Comparison of ENCODE assay signal across 24 cellular contexts in the genomic region with DNA sequence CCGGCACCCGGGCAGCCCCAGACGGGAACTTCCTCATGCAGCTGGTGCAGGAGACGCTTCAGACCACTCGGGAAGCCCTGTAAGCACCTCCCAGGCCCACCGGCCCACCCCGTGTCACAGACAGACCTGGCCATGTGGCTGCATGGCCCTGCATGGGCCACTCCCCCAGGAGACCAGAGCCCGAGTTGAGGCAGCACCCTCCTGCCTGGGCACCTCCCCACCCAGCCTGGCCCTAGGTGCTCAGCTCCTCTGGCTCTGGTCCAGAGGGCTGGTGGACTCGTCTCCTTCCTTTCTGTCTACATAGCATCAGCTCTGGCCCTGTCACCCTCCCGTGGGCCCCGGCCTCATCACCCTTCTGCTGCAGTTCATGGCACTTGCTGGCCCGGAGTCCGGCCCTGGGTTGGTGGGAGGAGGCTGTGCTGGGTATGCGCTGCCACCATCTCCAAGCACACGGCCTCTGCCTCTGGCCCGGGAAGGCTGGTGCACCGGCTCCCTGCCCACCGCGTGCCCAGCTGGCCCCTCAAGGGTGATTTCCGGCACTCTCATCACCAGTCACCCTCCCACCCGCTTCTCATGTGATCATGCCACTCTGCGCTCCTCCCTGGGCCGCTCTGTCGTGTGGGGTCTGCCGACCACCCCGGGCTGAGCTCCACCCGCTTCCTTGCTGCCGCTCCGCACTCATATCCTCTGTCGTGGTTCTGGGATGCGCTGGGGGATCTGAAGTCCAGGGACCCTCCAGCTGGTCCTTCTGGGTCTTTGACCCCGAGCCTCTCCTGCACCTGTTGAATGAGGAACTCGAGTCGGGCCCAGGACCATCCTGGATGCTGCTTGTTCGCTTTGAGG. TPM values are rescaled to one million over a fixed set of nuclear protein-coding genes. Genes with fewer than 3 reads are reported as not detected.
A peak's percentile ranks its signal among the peaks of the same experiment; 100 is the strongest.
DNase-seq lines count a peak whose midpoint lies in the region; ATAC-seq and TF ChIP-seq lines count a peak whose summit lies in the region.
"Had no signal": no experiment of that assay in that cellular context is flagged by ENCODE, and none has a peak within 500 bp of the region (broad histone marks: within the 10 kb centered on the region; RNA-seq: fewer than 3 reads in every experiment).

No MANE protein-coding gene starts in this region.

- no peak overlapping the region for H3K4me3 Mint-ChIP-seq in activated naive CD4-positive, alpha-beta T cell treated with anti-CD3 and anti-CD28 coated beads for 36 hours
- H3K4me3 Mint-ChIP-seq: activated T-helper 17 cell treated with anti-CD3 and anti-CD28 coated beads, Interleukin-2, amount 50 U/mL, for 72 hours; endodermal cell; T-helper 17 cell had no signal

- H3K36me3 Mint-ChIP-seq in activated naive CD4-positive, alpha-beta T cell treated with anti-CD3 and anti-CD28 coated beads for 36 hours (ENCODE audit: low read depth), result no peaks in the 10 kb centered on the region

- H3K27ac ChIP-seq in VCaP, result peak overlapping the region; percentile 86
- peak overlapping the region; percentile 52 for H3K27ac ChIP-seq in layer of hippocampus (ENCODE audit: low read depth, low read length)
- peak overlapping the region; percentile 67 for H3K27ac ChIP-seq in substantia nigra (ENCODE audit: low read depth, low read length, poor library complexity, severe bottlenecking)
- no peak overlapping the region for H3K27ac ChIP-seq in A673 (ENCODE audit: low read depth, low read length, poor library complexity, severe bottlenecking)
- H3K27ac ChIP-seq: body of pancreas, colonic mucosa, esophagus squamous epithelium had no signal

- H3K9me3 Mint-ChIP-seq in activated naive CD4-positive, alpha-beta T cell treated with anti-CD3 and anti-CD28 coated beads for 36 hours, result peaks cover 3% of the 10 kb centered on the region
- H3K9me3 Mint-ChIP-seq: activated T-helper 17 cell treated with anti-CD3 and anti-CD28 coated beads, Interleukin-2, amount 50 U/mL, for 72 hours; endodermal cell had no signal

- peaks cover 2% of the 10 kb centered on the region for H3K4me1 Mint-ChIP-seq in activated naive CD4-positive, alpha-beta T cell treated with anti-CD3 and anti-CD28 coated beads for 36 hours (ENCODE audit: low read depth)
- H3K4me1 Mint-ChIP-seq: activated T-helper 17 cell treated with anti-CD3 and anti-CD28 coated beads, Interleukin-2, amount 50 U/mL, for 72 hours had no signal

- TF ChIP-seq CTCF in VCaP (conservative IDR thresholded peaks at IDR 0.05) (no peak), A673 (conservative IDR thresholded peaks at IDR 0.05; ENCODE audit: low read depth, low read length) (no peak)

- peaks cover 8% of the 10 kb centered on the region for H3K27me3 Mint-ChIP-seq in activated naive CD4-positive, alpha-beta T cell treated with anti-CD3 and anti-CD28 coated beads for 36 hours (ENCODE audit: low read depth)

- H3K27ac Mint-ChIP-seq in activated naive CD4-positive, alpha-beta T cell treated with anti-CD3 and anti-CD28 coated beads for 36 hours, result no peak overlapping the region
- H3K27ac Mint-ChIP-seq: activated T-helper 17 cell treated with anti-CD3 and anti-CD28 coated beads, Interleukin-2, amount 50 U/mL, for 72 hours; endodermal cell; T-helper 17 cell had no signal

- no peak for ATAC-seq in GM21619 (IDR thresholded peaks at IDR 0.05; ENCODE audit: unreplicated experiment)
- no peak for ATAC-seq in GM18870 (IDR thresholded peaks at IDR 0.05; ENCODE audit: unreplicated experiment)
- ATAC-seq: activated T-helper 17 cell treated with anti-CD3 and anti-CD28 coated beads, Interleukin-2, amount 50 U/mL, for 72 hours; body of pancreas; GM12878; T-helper 17 cell had no signal

- H3K27me3 ChIP-seq in layer of hippocampus (ENCODE audit: control insufficient read depth, insufficient read depth, low read length) (no peaks in the 10 kb centered on the region), A673 (replicated peaks; ENCODE audit: insufficient read depth, low read depth, low read length, poor library complexity) (no peaks in the 10 kb centered on the region)
- H3K27me3 ChIP-seq: body of pancreas, colonic mucosa had no signal

- no peak overlapping the region for H3K4me3 ChIP-seq in A673 (ENCODE audit: low read depth, low read length, poor library complexity, severe bottlenecking)
- H3K4me3 ChIP-seq: body of pancreas, colonic mucosa, esophagus squamous epithelium, GM12878, smooth muscle cell had no signal

- POLR2A ChIA-PET in A673 (lab: Charles Lee; ENCODE audit: low non-redundant PET), result no interaction called here

- H3K4me1 ChIP-seq in A673 (ENCODE audit: insufficient read depth, low read length, poor library complexity, severe bottlenecking), result peaks cover 6% of the 10 kb centered on the region
- H3K4me1 ChIP-seq: body of pancreas, colonic mucosa, esophagus squamous epithelium had no signal

- H3K9me3 ChIP-seq in A673 (ENCODE audit: low read depth, low read length, poor library complexity, severe bottlenecking), result no peaks in the 10 kb centered on the region
- H3K9me3 ChIP-seq: body of pancreas, colonic mucosa, esophagus squamous epithelium had no signal

- CTCF ChIA-PET in activated naive CD4-positive, alpha-beta T cell treated with anti-CD3 and anti-CD28 coated beads for 36 hours (lab: Charles Lee), result interaction anchor here (0.6 kb wide), 1 partner anchor 215 kb away, joined by 3 read pairs; no protein-coding TSS in a partner anchor
- CTCF ChIA-PET in A673 (lab: Charles Lee), result no interaction called here

- BruUV-seq in A673 (replicated peaks; lab: Mats Ljungman, UMichigan), result no TSS peak

- DNase-seq in activated naive CD4-positive, alpha-beta T cell treated with anti-CD3 and anti-CD28 coated beads, Interleukin-2, amount 50 U/mL, for 16 hours, result peak; percentile 9
- no peak for DNase-seq in activated naive CD4-positive, alpha-beta T cell treated with anti-CD3 and anti-CD28 coated beads for 36 hours
- DNase-seq in substantia nigra (lab: John Stamatoyannopoulos, UW) (peak in 1 of 49 donors; percentile 66), A673 (ENCODE audit: low spot score) (no peak)
- DNase-seq: activated CD4-positive, alpha-beta T cell treated with anti-CD3 and anti-CD28 coated beads, Interleukin-2, amount 50 U/mL, for 1 hour; Calu3; colonic mucosa; DND-41; endodermal cell; esophagus squamous epithelium; HCEC 1CT; Karpas-422; mammary epithelial cell; NCI-H2171; NCI-H69 had no signal

- intact Hi-C loops in activated naive CD4-positive, alpha-beta T cell treated with anti-CD3 and anti-CD28 coated beads for 36 hours (cut with micrococcal nuclease), result no loop called here
- intact Hi-C loops in A673 (cut with micrococcal nuclease; ENCODE audit: unreplicated experiment), result no loop called here

- no peaks in the 10 kb centered on the region for H3K36me3 ChIP-seq in A673 (ENCODE audit: insufficient read depth, low read length, poor library complexity, severe bottlenecking)
- H3K36me3 ChIP-seq: colonic mucosa, esophagus squamous epithelium had no signal

RNA-seq across cellular contexts. Expression of gene DPYSL4, which starts 53.1 kb away (rescaled TPM):
- total RNA-seq in activated naive CD4-positive, alpha-beta T cell treated with anti-CD3 and anti-CD28 coated beads for 36 hours, result 10 to 100 TPM; 10.8 to 14.1 TPM
- 13.1 and 18.2 TPM in 2 replicates for total RNA-seq in A673 (2021)
- total RNA-seq: Calu3 had no signal
